In genomic region chr10:102677736-102678354, GRCh38 we compare ENCODE assay signal across 11 cellular contexts. TPM values are rescaled to one million over a fixed set of nuclear protein-coding genes. Genes with fewer than 3 reads are reported as not detected.
DNase-seq lines count a peak whose midpoint lies in the region; ATAC-seq and TF ChIP-seq lines count a peak whose summit lies in the region.
"Had no signal": no experiment of that assay in that cellular context is flagged by ENCODE, and none has a peak within 500 bp of the region (broad histone marks: within the 10 kb centered on the region; RNA-seq: fewer than 3 reads in every experiment).

No MANE protein-coding gene starts in this region.

- POLR2A ChIA-PET in activated B cell treated with CpG ODN at 0.5 μM for 24 hours (lab: Charles Lee): interaction anchor here (1.0 to 2.1 kb wide), 3 partner anchors 11 to 36 kb away, joined by 3 to 9 read pairs (median 8); no protein-coding TSS in a partner anchor

- H3K36me3 Mint-ChIP-seq in activated B cell treated with CpG ODN at 0.5 μM for 24 hours (ENCODE audit: low read depth): peaks cover 7% of the 10 kb centered on the region
- peaks cover 10% of the 10 kb centered on the region for H3K36me3 Mint-ChIP-seq in mesothelial cell of epicardium
- H3K36me3 Mint-ChIP-seq: naive B cell had no signal

- H3K9me3 Mint-ChIP-seq in activated B cell treated with CpG ODN at 0.5 μM for 24 hours: no peaks in the 10 kb centered on the region
- no peaks in the 10 kb centered on the region for H3K9me3 Mint-ChIP-seq in mesothelial cell of epicardium
- H3K9me3 Mint-ChIP-seq: naive B cell had no signal

- no peak overlapping the region for H3K4me3 Mint-ChIP-seq in activated B cell treated with CpG ODN at 0.5 μM for 24 hours
- H3K4me3 Mint-ChIP-seq in mesothelial cell of epicardium: no peak overlapping the region
- H3K4me3 Mint-ChIP-seq: naive B cell had no signal

- no peaks in the 10 kb centered on the region for H3K27me3 Mint-ChIP-seq in activated B cell treated with CpG ODN at 0.5 μM for 24 hours
- no peaks in the 10 kb centered on the region for H3K27me3 Mint-ChIP-seq in mesothelial cell of epicardium (ENCODE audit: low read depth)
- H3K27me3 Mint-ChIP-seq: naive B cell had no signal

- intact Hi-C loops in activated B cell treated with CpG ODN at 0.5 μM for 24 hours (cut with micrococcal nuclease): loop anchor here (2.0 to 5.0 kb wide), 2 partner anchors 31 to 34 kb away; partner anchors contain the start of genes ARL3 and SFXN2

- TF ChIP-seq CTCF in activated B cell treated with CpG ODN at 0.5 μM for 24 hours (IDR thresholded peaks at IDR 0.05): no peak
- TF ChIP-seq CTCF in mesothelial cell of epicardium (IDR thresholded peaks at IDR 0.05; ENCODE audit: unreplicated experiment): no peak

- no peak for ATAC-seq in activated B cell treated with CpG ODN at 0.5 μM for 24 hours (ENCODE audit: low read depth)
- ATAC-seq in HG02973 (IDR thresholded peaks at IDR 0.05; ENCODE audit: unreplicated experiment): no peak
- ATAC-seq in GM18861 (IDR thresholded peaks at IDR 0.05; ENCODE audit: unreplicated experiment): no peak

- CTCF ChIA-PET in activated B cell treated with CpG ODN at 0.5 μM for 24 hours (lab: Charles Lee): interaction anchor here (1.0 to 1.4 kb wide), 4 partner anchors 32 to 224 kb away, joined by 3 read pairs; no protein-coding TSS in a partner anchor

- peak overlapping the region; percentile 21 for H3K27ac ChIP-seq in substantia nigra (ENCODE audit: low read depth, low read length, poor library complexity, severe bottlenecking)

- H3K4me1 Mint-ChIP-seq in activated B cell treated with CpG ODN at 0.5 μM for 24 hours: peaks cover 42% of the 10 kb centered on the region
- peaks cover 77% of the 10 kb centered on the region for H3K4me1 Mint-ChIP-seq in mesothelial cell of epicardium

- peak overlapping the region; percentile 31 for H3K27ac Mint-ChIP-seq in activated B cell treated with CpG ODN at 0.5 μM for 24 hours
- H3K27ac Mint-ChIP-seq in mesothelial cell of epicardium: peak overlapping the region; percentile 96

- peak in 2 of 3 experiments; percentile 4 to 44 for DNase-seq in NCI-H1417 (lab: John Stamatoyannopoulos, UW)
- DNase-seq in NCI-H1417 treated with DMSO at 0.1 percent for 48 hours (lab: John Stamatoyannopoulos, UW): no peak
- no peak for DNase-seq in activated B cell treated with CpG ODN at 0.5 μM for 24 hours
- no peak for DNase-seq in mesothelial cell of epicardium (ENCODE audit: low spot score in 2 of 2, unreplicated experiment in 2 of 2)
- DNase-seq in substantia nigra (lab: John Stamatoyannopoulos, UW): no peak
- no peak for DNase-seq in epidermal melanocyte (ENCODE audit: insufficient read length, low spot score)
- DNase-seq: 8988T, DMS 273 treated with DMSO at 0.1 percent for 48 hours, naive B cell had no signal

RNA-seq across cellular contexts. Expression of gene TRIM8, which starts 33.6 kb away (rescaled TPM):
- total RNA-seq in activated B cell treated with CpG ODN at 0.5 μM for 24 hours (48.2 and 52.5 TPM in 2 replicates), mesothelial cell of epicardium (74.3 to 85.3 TPM (median 79.2 TPM) in 3 replicates)

RNA-seq across cellular contexts. Expression of gene ARL3, which starts 36.4 kb away (rescaled TPM):
- total RNA-seq in activated B cell treated with CpG ODN at 0.5 μM for 24 hours: 4.1 and 5.1 TPM in 2 replicates
- 13.0 to 13.9 TPM (median 13.7 TPM) in 3 replicates for total RNA-seq in mesothelial cell of epicardium

RNA-seq across cellular contexts. Expression of gene SFXN2, which starts 36.6 kb away (rescaled TPM):
- 22.1 and 28.9 TPM in 2 replicates for total RNA-seq in activated B cell treated with CpG ODN at 0.5 μM for 24 hours
- total RNA-seq in mesothelial cell of epicardium: 33.3 to 36.8 TPM (median 34.9 TPM) in 3 replicates

Comparison
In these comparisons a context has a peak if more than half of its experiments do, and no peak if none do; other contexts are left out.
1. DNase-seq: peak in NCI-H1417 (2 of 3); none in NCI-H1417 treated with DMSO at 0.1 percent for 48 hours (single experiment), activated B cell treated with CpG ODN at 0.5 μM for 24 hours (single experiment), mesothelial cell of epicardium (0 of 2), substantia nigra (0 of 49) and epidermal melanocyte (single experiment).